In the genomic region with DNA sequence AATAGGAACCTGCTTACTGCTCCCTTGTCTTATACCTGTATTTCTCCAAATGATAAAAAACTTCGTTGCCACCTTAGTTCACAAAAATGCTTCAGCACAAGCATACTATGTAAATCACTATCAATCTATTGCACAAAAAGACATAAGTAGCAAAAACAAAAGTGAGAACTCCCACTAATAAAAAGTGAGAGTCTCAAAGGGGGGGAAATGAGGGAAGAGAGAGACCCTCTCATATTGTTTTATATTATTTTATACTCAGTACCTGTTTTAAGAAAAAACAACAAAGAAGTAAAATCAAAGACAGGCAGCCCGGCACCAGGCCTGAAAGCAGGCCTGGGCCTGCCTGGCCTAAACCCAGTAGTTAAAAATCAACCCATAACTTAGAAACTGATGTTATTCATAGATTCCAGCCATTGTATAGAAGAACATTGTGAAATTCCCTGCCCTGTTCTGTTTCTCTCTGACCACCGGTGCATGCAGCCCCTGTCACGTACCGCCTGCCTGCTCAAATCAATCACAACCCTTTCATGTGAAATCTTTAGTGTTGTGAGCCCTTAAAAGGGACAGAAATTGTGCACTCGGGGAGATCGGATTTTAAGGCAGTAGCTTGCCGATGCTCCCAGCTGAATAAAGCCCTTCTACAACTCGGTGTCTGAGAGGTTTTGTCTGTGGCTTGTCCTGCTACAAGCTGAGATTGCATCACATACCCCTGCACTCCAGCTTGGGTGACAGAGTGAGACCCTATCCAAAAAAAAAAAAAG, we compare ENCODE assay signal across 1 cellular context.
A peak's percentile ranks its signal among the peaks of the same experiment; 100 is the strongest.
TF ChIP-seq lines count a peak whose summit lies in the region.
"Not testable (repeated sequence)": the region's sequence is repeated elsewhere in the genome, so short reads cannot be mapped to it uniquely, and the experiment has no call there.

No MANE protein-coding gene starts in this region.

TF ChIP-seq in HepG2, 621 proteins besides CTCF, POLR2A, EP300 and RAD21 (continued from another document):
- TF ChIP-seq ZNF12 (CRISPR knock-in tag; IDR thresholded peaks at IDR 0.05) (0 out of 2 replicates have a peak, but pooled peaks have one; percentile 37), ZNF264 (CRISPR knock-in tag; IDR thresholded peaks at IDR 0.05) (0 out of 2 replicates have a peak, but pooled peaks have one; percentile 16), GFI1 (CRISPR knock-in tag; IDR thresholded peaks at IDR 0.05; ENCODE audit: borderline replicate concordance) (peak; percentile 63; the same call in 1 of the 2 replicates), ZNF567 (CRISPR knock-in tag; IDR thresholded peaks at IDR 0.05; ENCODE audit: borderline replicate concordance) (0 out of 2 replicates have a peak, but pooled peaks have one; percentile 22), SAP130 (CRISPR knock-in tag; IDR thresholded peaks at IDR 0.05; ENCODE audit: low read depth) (peak; percentile 87), ZNF629 (CRISPR knock-in tag; conservative IDR thresholded peaks at IDR 0.05) (peak; percentile 85), KDM3A (CRISPR knock-in tag; IDR thresholded peaks at IDR 0.05; ENCODE audit: low read depth) (0 out of 2 replicates have a peak, but pooled peaks have one; percentile 31), HNF4A (CRISPR knock-in tag; IDR thresholded peaks at IDR 0.05) (0 out of 2 replicates have a peak, but pooled peaks have one; percentile 24), ZFP1 (CRISPR knock-in tag; IDR thresholded peaks at IDR 0.05) (peak; percentile 32; the same call in 1 of the 2 replicates), HMG20B (CRISPR knock-in tag; conservative IDR thresholded peaks at IDR 0.05) (0 out of 2 replicates have a peak, but pooled peaks have one; percentile 56), NCOA2 (CRISPR knock-in tag; IDR thresholded peaks at IDR 0.05) (peak; percentile 73), YEATS4 (CRISPR knock-in tag; IDR thresholded peaks at IDR 0.05; ENCODE audit: borderline replicate concordance) (peak; percentile 71; the same call in 1 of the 2 replicates), REPIN1 (CRISPR knock-in tag; IDR thresholded peaks at IDR 0.05; ENCODE audit: borderline replicate concordance, low read depth) (0 out of 2 replicates have a peak, but pooled peaks have one; percentile 25), FOXP1 (CRISPR knock-in tag; IDR thresholded peaks at IDR 0.05) (0 out of 2 replicates have a peak, but pooled peaks have one; percentile 23), ZNF878 (CRISPR knock-in tag; IDR thresholded peaks at IDR 0.05) (peak; percentile 35; the same call in 1 of the 2 replicates), FOSL2 (CRISPR knock-in tag; IDR thresholded peaks at IDR 0.05) (peak; percentile 26; the same call in 1 of the 2 replicates), SOX6 (CRISPR knock-in tag; IDR thresholded peaks at IDR 0.05) (peak; percentile 85), THAP11 (CRISPR knock-in tag; IDR thresholded peaks at IDR 0.05) (peak; percentile 50), KAT7 (CRISPR knock-in tag; IDR thresholded peaks at IDR 0.05; ENCODE audit: borderline replicate concordance) (peak; percentile 42; the same call in 1 of the 2 replicates), GATAD2A (CRISPR knock-in tag; IDR thresholded peaks at IDR 0.05) (peak; percentile 83), RCOR2 (CRISPR knock-in tag; IDR thresholded peaks at IDR 0.05) (0 out of 2 replicates have a peak, but pooled peaks have one; percentile 42), CBX5 (CRISPR knock-in tag; IDR thresholded peaks at IDR 0.05; ENCODE audit: borderline replicate concordance) (0 out of 2 replicates have a peak, but pooled peaks have one; percentile 29), CEBPB (IDR thresholded peaks at IDR 0.05; ENCODE audit: borderline replicate concordance, low read depth, low read length) (0 out of 2 replicates have a peak, but pooled peaks have one; percentile 25), TGIF2 (CRISPR knock-in tag; IDR thresholded peaks at IDR 0.05) (peak; percentile 38; the same call in 1 of the 2 replicates)
- TF ChIP-seq, protein P1, sequence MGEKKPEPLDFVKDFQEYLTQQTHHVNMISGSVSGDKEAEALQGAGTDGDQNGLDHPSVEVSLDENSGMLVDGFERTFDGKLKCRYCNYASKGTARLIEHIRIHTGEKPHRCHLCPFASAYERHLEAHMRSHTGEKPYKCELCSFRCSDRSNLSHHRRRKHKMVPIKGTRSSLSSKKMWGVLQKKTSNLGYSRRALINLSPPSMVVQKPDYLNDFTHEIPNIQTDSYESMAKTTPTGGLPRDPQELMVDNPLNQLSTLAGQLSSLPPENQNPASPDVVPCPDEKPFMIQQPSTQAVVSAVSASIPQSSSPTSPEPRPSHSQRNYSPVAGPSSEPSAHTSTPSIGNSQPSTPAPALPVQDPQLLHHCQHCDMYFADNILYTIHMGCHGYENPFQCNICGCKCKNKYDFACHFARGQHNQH (CRISPR knock-in tag; IDR thresholded peaks at IDR 0.05) = peak; percentile 48; the same call in 1 of the 2 replicates
- TF ChIP-seq, protein P2, sequence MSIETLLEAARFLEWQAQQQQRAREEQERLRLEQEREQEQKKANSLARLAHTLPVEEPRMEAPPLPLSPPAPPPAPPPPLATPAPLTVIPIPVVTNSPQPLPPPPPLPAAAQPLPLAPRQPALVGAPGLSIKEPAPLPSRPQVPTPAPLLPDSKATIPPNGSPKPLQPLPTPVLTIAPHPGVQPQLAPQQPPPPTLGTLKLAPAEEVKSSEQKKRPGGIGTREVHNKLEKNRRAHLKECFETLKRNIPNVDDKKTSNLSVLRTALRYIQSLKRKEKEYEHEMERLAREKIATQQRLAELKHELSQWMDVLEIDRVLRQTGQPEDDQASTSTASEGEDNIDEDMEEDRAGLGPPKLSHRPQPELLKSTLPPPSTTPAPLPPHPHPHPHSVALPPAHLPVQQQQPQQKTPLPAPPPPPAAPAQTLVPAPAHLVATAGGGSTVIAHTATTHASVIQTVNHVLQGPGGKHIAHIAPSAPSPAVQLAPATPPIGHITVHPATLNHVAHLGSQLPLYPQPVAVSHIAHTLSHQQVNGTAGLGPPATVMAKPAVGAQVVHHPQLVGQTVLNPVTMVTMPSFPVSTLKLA (IDR thresholded peaks at IDR 0.05) = 0 out of 2 replicates have a peak, but pooled peaks have one; percentile 15
- TF ChIP-seq, protein P3, sequence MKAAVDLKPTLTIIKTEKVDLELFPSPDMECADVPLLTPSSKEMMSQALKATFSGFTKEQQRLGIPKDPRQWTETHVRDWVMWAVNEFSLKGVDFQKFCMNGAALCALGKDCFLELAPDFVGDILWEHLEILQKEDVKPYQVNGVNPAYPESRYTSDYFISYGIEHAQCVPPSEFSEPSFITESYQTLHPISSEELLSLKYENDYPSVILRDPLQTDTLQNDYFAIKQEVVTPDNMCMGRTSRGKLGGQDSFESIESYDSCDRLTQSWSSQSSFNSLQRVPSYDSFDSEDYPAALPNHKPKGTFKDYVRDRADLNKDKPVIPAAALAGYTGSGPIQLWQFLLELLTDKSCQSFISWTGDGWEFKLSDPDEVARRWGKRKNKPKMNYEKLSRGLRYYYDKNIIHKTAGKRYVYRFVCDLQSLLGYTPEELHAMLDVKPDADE (CRISPR knock-in tag; IDR thresholded peaks at IDR 0.05) = 0 out of 2 replicates have a peak, but pooled peaks have one; percentile 58
- TF ChIP-seq, protein P4, sequence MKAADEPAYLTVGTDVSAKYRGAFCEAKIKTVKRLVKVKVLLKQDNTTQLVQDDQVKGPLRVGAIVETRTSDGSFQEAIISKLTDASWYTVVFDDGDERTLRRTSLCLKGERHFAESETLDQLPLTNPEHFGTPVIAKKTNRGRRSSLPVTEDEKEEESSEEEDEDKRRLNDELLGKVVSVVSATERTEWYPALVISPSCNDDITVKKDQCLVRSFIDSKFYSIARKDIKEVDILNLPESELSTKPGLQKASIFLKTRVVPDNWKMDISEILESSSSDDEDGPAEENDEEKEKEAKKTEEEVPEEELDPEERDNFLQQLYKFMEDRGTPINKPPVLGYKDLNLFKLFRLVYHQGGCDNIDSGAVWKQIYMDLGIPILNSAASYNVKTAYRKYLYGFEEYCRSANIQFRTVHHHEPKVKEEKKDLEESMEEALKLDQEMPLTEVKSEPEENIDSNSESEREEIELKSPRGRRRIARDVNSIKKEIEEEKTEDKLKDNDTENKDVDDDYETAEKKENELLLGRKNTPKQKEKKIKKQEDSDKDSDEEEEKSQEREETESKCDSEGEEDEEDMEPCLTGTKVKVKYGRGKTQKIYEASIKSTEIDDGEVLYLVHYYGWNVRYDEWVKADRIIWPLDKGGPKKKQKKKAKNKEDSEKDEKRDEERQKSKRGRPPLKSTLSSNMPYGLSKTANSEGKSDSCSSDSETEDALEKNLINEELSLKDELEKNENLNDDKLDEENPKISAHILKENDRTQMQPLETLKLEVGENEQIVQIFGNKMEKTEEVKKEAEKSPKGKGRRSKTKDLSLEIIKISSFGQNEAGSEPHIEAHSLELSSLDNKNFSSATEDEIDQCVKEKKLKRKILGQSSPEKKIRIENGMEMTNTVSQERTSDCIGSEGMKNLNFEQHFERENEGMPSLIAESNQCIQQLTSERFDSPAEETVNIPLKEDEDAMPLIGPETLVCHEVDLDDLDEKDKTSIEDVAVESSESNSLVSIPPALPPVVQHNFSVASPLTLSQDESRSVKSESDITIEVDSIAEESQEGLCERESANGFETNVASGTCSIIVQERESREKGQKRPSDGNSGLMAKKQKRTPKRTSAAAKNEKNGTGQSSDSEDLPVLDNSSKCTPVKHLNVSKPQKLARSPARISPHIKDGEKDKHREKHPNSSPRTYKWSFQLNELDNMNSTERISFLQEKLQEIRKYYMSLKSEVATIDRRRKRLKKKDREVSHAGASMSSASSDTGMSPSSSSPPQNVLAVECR (CRISPR knock-in tag; IDR thresholded peaks at IDR 0.05; ENCODE audit: borderline replicate concordance) = peak; percentile 33; the same call in 1 of the 2 replicates
- not testable (repeated sequence) for TF ChIP-seq FOXP1, SOX6 (IDR thresholded peaks at IDR 0.05)
- TF ChIP-seq, protein P5, sequence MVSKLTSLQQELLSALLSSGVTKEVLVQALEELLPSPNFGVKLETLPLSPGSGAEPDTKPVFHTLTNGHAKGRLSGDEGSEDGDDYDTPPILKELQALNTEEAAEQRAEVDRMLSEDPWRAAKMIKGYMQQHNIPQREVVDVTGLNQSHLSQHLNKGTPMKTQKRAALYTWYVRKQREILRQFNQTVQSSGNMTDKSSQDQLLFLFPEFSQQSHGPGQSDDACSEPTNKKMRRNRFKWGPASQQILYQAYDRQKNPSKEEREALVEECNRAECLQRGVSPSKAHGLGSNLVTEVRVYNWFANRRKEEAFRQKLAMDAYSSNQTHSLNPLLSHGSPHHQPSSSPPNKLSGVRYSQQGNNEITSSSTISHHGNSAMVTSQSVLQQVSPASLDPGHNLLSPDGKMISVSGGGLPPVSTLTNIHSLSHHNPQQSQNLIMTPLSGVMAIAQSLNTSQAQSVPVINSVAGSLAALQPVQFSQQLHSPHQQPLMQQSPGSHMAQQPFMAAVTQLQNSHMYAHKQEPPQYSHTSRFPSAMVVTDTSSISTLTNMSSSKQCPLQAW (CRISPR knock-in tag; IDR thresholded peaks at IDR 0.05) = peak; percentile 60; the same call in 1 of the 2 replicates
- TF ChIP-seq, protein P6, sequence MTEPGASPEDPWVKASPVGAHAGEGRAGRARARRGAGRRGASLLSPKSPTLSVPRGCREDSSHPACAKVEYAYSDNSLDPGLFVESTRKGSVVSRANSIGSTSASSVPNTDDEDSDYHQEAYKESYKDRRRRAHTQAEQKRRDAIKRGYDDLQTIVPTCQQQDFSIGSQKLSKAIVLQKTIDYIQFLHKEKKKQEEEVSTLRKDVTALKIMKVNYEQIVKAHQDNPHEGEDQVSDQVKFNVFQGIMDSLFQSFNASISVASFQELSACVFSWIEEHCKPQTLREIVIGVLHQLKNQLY (CRISPR knock-in tag; IDR thresholded peaks at IDR 0.05) = peak; percentile 97
- TF ChIP-seq, protein P7, sequence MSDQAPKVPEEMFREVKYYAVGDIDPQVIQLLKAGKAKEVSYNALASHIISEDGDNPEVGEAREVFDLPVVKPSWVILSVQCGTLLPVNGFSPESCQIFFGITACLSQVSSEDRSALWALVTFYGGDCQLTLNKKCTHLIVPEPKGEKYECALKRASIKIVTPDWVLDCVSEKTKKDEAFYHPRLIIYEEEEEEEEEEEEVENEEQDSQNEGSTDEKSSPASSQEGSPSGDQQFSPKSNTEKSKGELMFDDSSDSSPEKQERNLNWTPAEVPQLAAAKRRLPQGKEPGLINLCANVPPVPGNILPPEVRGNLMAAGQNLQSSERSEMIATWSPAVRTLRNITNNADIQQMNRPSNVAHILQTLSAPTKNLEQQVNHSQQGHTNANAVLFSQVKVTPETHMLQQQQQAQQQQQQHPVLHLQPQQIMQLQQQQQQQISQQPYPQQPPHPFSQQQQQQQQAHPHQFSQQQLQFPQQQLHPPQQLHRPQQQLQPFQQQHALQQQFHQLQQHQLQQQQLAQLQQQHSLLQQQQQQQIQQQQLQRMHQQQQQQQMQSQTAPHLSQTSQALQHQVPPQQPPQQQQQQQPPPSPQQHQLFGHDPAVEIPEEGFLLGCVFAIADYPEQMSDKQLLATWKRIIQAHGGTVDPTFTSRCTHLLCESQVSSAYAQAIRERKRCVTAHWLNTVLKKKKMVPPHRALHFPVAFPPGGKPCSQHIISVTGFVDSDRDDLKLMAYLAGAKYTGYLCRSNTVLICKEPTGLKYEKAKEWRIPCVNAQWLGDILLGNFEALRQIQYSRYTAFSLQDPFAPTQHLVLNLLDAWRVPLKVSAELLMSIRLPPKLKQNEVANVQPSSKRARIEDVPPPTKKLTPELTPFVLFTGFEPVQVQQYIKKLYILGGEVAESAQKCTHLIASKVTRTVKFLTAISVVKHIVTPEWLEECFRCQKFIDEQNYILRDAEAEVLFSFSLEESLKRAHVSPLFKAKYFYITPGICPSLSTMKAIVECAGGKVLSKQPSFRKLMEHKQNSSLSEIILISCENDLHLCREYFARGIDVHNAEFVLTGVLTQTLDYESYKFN (CRISPR knock-in tag; conservative IDR thresholded peaks at IDR 0.05) = peak; percentile 61
